1 cellular context compared by ENCODE assay signal in genomic region chr22:44555597-44555996, GRCh38.
A peak's percentile ranks its signal among the peaks of the same experiment; 100 is the strongest.
TF ChIP-seq lines count a peak whose summit lies in the region.

No MANE protein-coding gene starts in this region.

TF ChIP-seq in HEK293, 187 proteins besides CTCF, POLR2A, EP300 and RAD21 (continued from another document):
- TF ChIP-seq SETDB1 (IDR thresholded peaks at IDR 0.05; ENCODE audit: insufficient read length, low read length) (no peak), ZNF366 (tag by site-specific recombination; conservative IDR thresholded peaks at IDR 0.05) (peak; percentile 71)
